In genomic region chr11:62548545-62549335, GRCh38 we compare ENCODE assay signal across 12 cellular contexts. TPM values are rescaled to one million over a fixed set of nuclear protein-coding genes. Genes with fewer than 3 reads are reported as not detected.
DNase-seq lines count a peak whose midpoint lies in the region; ATAC-seq lines count a peak whose summit lies in the region.
"Had no signal": no experiment of that assay in that cellular context is flagged by ENCODE, and none has a peak within 500 bp of the region (broad histone marks: within the 10 kb centered on the region; RNA-seq: fewer than 3 reads in every experiment).

No MANE protein-coding gene starts in this region.

- ATAC-seq in T-helper 17 cell: no peak
- ATAC-seq in left colon: peak; percentile 25
- no peak for ATAC-seq in HG03045 (IDR thresholded peaks at IDR 0.05; ENCODE audit: unreplicated experiment)
- ATAC-seq: CD8-positive, alpha-beta T cell; GM12878 had no signal

- peak overlapping the region; percentile 4 for H3K27ac ChIP-seq in CD4-positive, alpha-beta memory T cell (ENCODE audit: low read depth, low read length)

- peaks cover 0 to 4% (median 0%) of the 10 kb centered on the region in 8 donors for H3K9me3 Mint-ChIP-seq in CD4-positive, alpha-beta memory T cell
- H3K9me3 Mint-ChIP-seq in activated naive CD4-positive, alpha-beta T cell treated with anti-CD3 and anti-CD28 coated beads for 36 hours: peaks cover 1% of the 10 kb centered on the region
- H3K9me3 Mint-ChIP-seq: CD8-positive, alpha-beta T cell had no signal

- peak overlapping the region in 6 of 7 donors; percentile 83 to 100 (median 100) for H3K27ac Mint-ChIP-seq in CD4-positive, alpha-beta memory T cell
- H3K27ac Mint-ChIP-seq in T-helper 17 cell: peak overlapping the region; percentile 100
- no peak overlapping the region for H3K27ac Mint-ChIP-seq in activated naive CD4-positive, alpha-beta T cell treated with anti-CD3 and anti-CD28 coated beads for 36 hours

- peaks cover 70% of the 10 kb centered on the region for H3K4me1 ChIP-seq in CD4-positive, alpha-beta memory T cell (ENCODE audit: insufficient read depth, low read length)
- H3K4me1 ChIP-seq in skeletal muscle satellite cell (ENCODE audit: control insufficient read depth, insufficient read depth, low read length): peaks cover 41% of the 10 kb centered on the region

- H3K27me3 Mint-ChIP-seq in CD4-positive, alpha-beta memory T cell: peaks cover 0 to 2% of the 10 kb centered on the region in 2 donors
- no peaks in the 10 kb centered on the region for H3K27me3 Mint-ChIP-seq in T-helper 17 cell
- H3K27me3 Mint-ChIP-seq in activated naive CD4-positive, alpha-beta T cell treated with anti-CD3 and anti-CD28 coated beads for 36 hours (ENCODE audit: low read depth): peaks cover 4% of the 10 kb centered on the region

- peak overlapping the region in 5 of 8 donors; percentile 17 to 99 (median 53) for H3K4me3 Mint-ChIP-seq in CD4-positive, alpha-beta memory T cell
- no peak overlapping the region for H3K4me3 Mint-ChIP-seq in T-helper 17 cell
- no peak overlapping the region for H3K4me3 Mint-ChIP-seq in activated naive CD4-positive, alpha-beta T cell treated with anti-CD3 and anti-CD28 coated beads for 36 hours

- H3K27me3 ChIP-seq in CD4-positive, alpha-beta memory T cell (ENCODE audit: insufficient read depth, low read length): no peaks in the 10 kb centered on the region
- no peaks in the 10 kb centered on the region for H3K27me3 ChIP-seq in skeletal muscle satellite cell (ENCODE audit: control insufficient read depth, insufficient read depth, low read length)

- intact Hi-C loops in CD4-positive, alpha-beta memory T cell (cut with micrococcal nuclease): no loop called here
- intact Hi-C loops in left colon (cut with DNase I, micrococcal nuclease): loop anchor here in 1 of 2 donors (10.0 kb wide), 1 partner anchor 124 kb away; no protein-coding TSS in a partner anchor
- intact Hi-C loops in activated naive CD4-positive, alpha-beta T cell treated with anti-CD3 and anti-CD28 coated beads for 36 hours (cut with micrococcal nuclease): no loop called here

- no peak overlapping the region for H3K9ac ChIP-seq in skeletal muscle satellite cell (ENCODE audit: low read depth, low read length)

- no peaks in the 10 kb centered on the region for H3K9me3 ChIP-seq in CD4-positive, alpha-beta memory T cell (ENCODE audit: control insufficient read depth in 1 of 2, low read length in 2 of 2)
- no peaks in the 10 kb centered on the region for H3K9me3 ChIP-seq in T-helper 17 cell (ENCODE audit: control insufficient read depth, low read length, poor library complexity, severe bottlenecking)
- no peaks in the 10 kb centered on the region for H3K9me3 ChIP-seq in skeletal muscle satellite cell (replicated peaks; ENCODE audit: low read length)

- H3K36me3 ChIP-seq in CD4-positive, alpha-beta memory T cell (ENCODE audit: insufficient read depth, low read length): no peaks in the 10 kb centered on the region
- H3K36me3 ChIP-seq in skeletal muscle satellite cell (ENCODE audit: insufficient read depth, low read length): peaks cover 15% of the 10 kb centered on the region

- H3K4me2 ChIP-seq in skeletal muscle satellite cell (ENCODE audit: low read length): peak overlapping the region; percentile 96

- DNase-seq in CD4-positive, alpha-beta memory T cell: peak in 1 of 5 donors; percentile 9
- no peak for DNase-seq in T-helper 17 cell
- peak; percentile 76 for DNase-seq in left colon
- DNase-seq in mesenteric fat pad (ENCODE audit: low spot score): no peak
- DNase-seq in activated naive CD4-positive, alpha-beta T cell treated with anti-CD3 and anti-CD28 coated beads for 36 hours: no peak
- no peak for DNase-seq in DMS 273 treated with DMSO at 0.1 percent for 48 hours (lab: John Stamatoyannopoulos, UW)
- DNase-seq: amygdala; CD8-positive, alpha-beta T cell; mesendoderm had no signal

- CTCF ChIA-PET in CD4-positive, alpha-beta memory T cell (lab: Charles Lee; ENCODE audit: partially characterized antibody): interaction anchor here (1.0 to 4.1 kb wide), 3 partner anchors 9 to 124 kb away, joined by 4 to 31 read pairs (median 20); no protein-coding TSS in a partner anchor
- CTCF ChIA-PET in activated naive CD4-positive, alpha-beta T cell treated with anti-CD3 and anti-CD28 coated beads for 36 hours (lab: Charles Lee): interaction anchor here (0.7 kb wide), 1 partner anchor 261 kb away, joined by 3 read pairs; no protein-coding TSS in a partner anchor

- H3K4me1 Mint-ChIP-seq in CD4-positive, alpha-beta memory T cell: peaks cover 47 to 85% (median 59%) of the 10 kb centered on the region in 4 donors
- peaks cover 62% of the 10 kb centered on the region for H3K4me1 Mint-ChIP-seq in T-helper 17 cell
- peaks cover 59% of the 10 kb centered on the region for H3K4me1 Mint-ChIP-seq in activated naive CD4-positive, alpha-beta T cell treated with anti-CD3 and anti-CD28 coated beads for 36 hours (ENCODE audit: low read depth)

- no peak overlapping the region for H3K4me3 ChIP-seq in CD4-positive, alpha-beta memory T cell (ENCODE audit: low read length in 2 of 2)
- H3K4me3 ChIP-seq in skeletal muscle satellite cell (ENCODE audit: low read length): peak overlapping the region; percentile 10
- H3K4me3 ChIP-seq: GM12878 had no signal

- POLR2A ChIA-PET in CD4-positive, alpha-beta memory T cell (lab: Charles Lee; ENCODE audit: partially characterized antibody): interaction anchor here (0.8 to 16.0 kb wide), 3 partner anchors 7 to 44 kb away, joined by 3 to 751 read pairs (median 109); partner anchors contain the start of gene TUT1

- peaks cover 0 to 29% of the 10 kb centered on the region in 2 donors for H3K36me3 Mint-ChIP-seq in CD4-positive, alpha-beta memory T cell
- H3K36me3 Mint-ChIP-seq in T-helper 17 cell (ENCODE audit: low read depth): peaks cover 4% of the 10 kb centered on the region
- no peaks in the 10 kb centered on the region for H3K36me3 Mint-ChIP-seq in activated naive CD4-positive, alpha-beta T cell treated with anti-CD3 and anti-CD28 coated beads for 36 hours (ENCODE audit: low read depth)

RNA-seq across cellular contexts. Expression of gene AHNAK, which starts 2.1 kb away (rescaled TPM):
- total RNA-seq in CD4-positive, alpha-beta memory T cell: 100 to 1,000 TPM; 559 to 573 TPM
- 100 to 1,000 TPM in 1 of 2 donors, 10 to 100 TPM in 1; 23.5 to 186 TPM for polyA plus RNA-seq in CD4-positive, alpha-beta memory T cell
- 100 to 1,000 TPM; 692 to 863 TPM for total RNA-seq in T-helper 17 cell
- total RNA-seq in left colon: 100 to 1,000 TPM; 629 to 631 TPM
- 722 and 788 TPM in 2 replicates for total RNA-seq in skeletal muscle satellite cell (2012; rRNA removed)
- 1,254 TPM for total RNA-seq in mesenteric fat pad
- 1 to 10 TPM; 9.2 to 9.4 TPM for total RNA-seq in activated naive CD4-positive, alpha-beta T cell treated with anti-CD3 and anti-CD28 coated beads for 36 hours

RNA-seq across cellular contexts. Expression of gene EEF1G, which starts 25.0 kb away (rescaled TPM):
- total RNA-seq in CD4-positive, alpha-beta memory T cell: 1,000 to 10,000 TPM; 1,815 to 1,855 TPM
- polyA plus RNA-seq in CD4-positive, alpha-beta memory T cell: 1,000 to 10,000 TPM; 1,453 to 1,910 TPM
- 1,000 to 10,000 TPM; 1,954 to 1,984 TPM for total RNA-seq in T-helper 17 cell
- 1,000 to 10,000 TPM; 1,192 to 1,207 TPM for total RNA-seq in left colon
- 999 and 1,397 TPM in 2 replicates for total RNA-seq in skeletal muscle satellite cell (2012; rRNA removed)
- 865 TPM for total RNA-seq in mesenteric fat pad
- total RNA-seq in activated naive CD4-positive, alpha-beta T cell treated with anti-CD3 and anti-CD28 coated beads for 36 hours: 1,000 to 10,000 TPM; 2,282 to 2,440 TPM

RNA-seq across cellular contexts. Expression of gene TUT1, which starts 42.6 kb away (rescaled TPM):
- 10 to 100 TPM; 37.7 to 38.1 TPM for total RNA-seq in CD4-positive, alpha-beta memory T cell
- 10 to 100 TPM; 14.6 to 19.7 TPM for polyA plus RNA-seq in CD4-positive, alpha-beta memory T cell
- total RNA-seq in T-helper 17 cell (10 to 100 TPM; 20.9 to 23.2 TPM), left colon (10 to 100 TPM; 14.0 to 14.7 TPM), mesenteric fat pad (13.4 TPM)
- total RNA-seq in skeletal muscle satellite cell (2012; rRNA removed): 6.1 and 8.1 TPM in 2 replicates
- total RNA-seq in activated naive CD4-positive, alpha-beta T cell treated with anti-CD3 and anti-CD28 coated beads for 36 hours: 10 to 100 TPM; 38.2 to 42.0 TPM

RNA-seq across cellular contexts. Expression of gene MTA2, which starts 52.9 kb away (rescaled TPM):
- 100 to 1,000 TPM; 207 to 210 TPM for total RNA-seq in CD4-positive, alpha-beta memory T cell
- polyA plus RNA-seq in CD4-positive, alpha-beta memory T cell: 10 to 100 TPM; 16.6 to 36.4 TPM
- total RNA-seq in T-helper 17 cell: 100 to 1,000 TPM; 140 to 175 TPM
- total RNA-seq in left colon: 10 to 100 TPM; 84.5 to 96.6 TPM
- total RNA-seq in skeletal muscle satellite cell (2012; rRNA removed): 90.0 and 104 TPM in 2 replicates
- 103 TPM for total RNA-seq in mesenteric fat pad
- total RNA-seq in activated naive CD4-positive, alpha-beta T cell treated with anti-CD3 and anti-CD28 coated beads for 36 hours: 100 to 1,000 TPM; 191 to 197 TPM

Comparison
In these comparisons a context has a peak if more than half of its experiments do, and no peak if none do; other contexts are left out.
1. DNase-seq: peak in left colon (2 of 2); none in T-helper 17 cell (0 of 3), mesenteric fat pad (single experiment), activated naive CD4-positive, alpha-beta T cell treated with anti-CD3 and anti-CD28 coated beads for 36 hours (single experiment) and DMS 273 treated with DMSO at 0.1 percent for 48 hours (single experiment).
2. H3K4me3 Mint-ChIP-seq: peak in CD4-positive, alpha-beta memory T cell (5 of 8); none in T-helper 17 cell (single experiment) and activated naive CD4-positive, alpha-beta T cell treated with anti-CD3 and anti-CD28 coated beads for 36 hours (single experiment).
3. RNA of gene AHNAK, which starts 2.1 kb away (total RNA-seq): 1,254 TPM in mesenteric fat pad (single experiment), 692 to 863 TPM in T-helper 17 cell, 629 to 631 TPM in left colon and 559 to 573 TPM in CD4-positive, alpha-beta memory T cell; 9.2 to 9.4 TPM in activated naive CD4-positive, alpha-beta T cell treated with anti-CD3 and anti-CD28 coated beads for 36 hours; every median in the first group is over 10 times any median in the second.